Comparison of ENCODE assay signal across 11 cellular contexts in genomic region chr1:29736582-29737188, GRCh38.
DNase-seq lines count a peak whose midpoint lies in the region; ATAC-seq, FAIRE-seq and TF ChIP-seq lines count a peak whose summit lies in the region.
"Had no signal": no experiment of that assay in that cellular context is flagged by ENCODE, and none has a peak within 500 bp of the region (broad histone marks: within the 10 kb centered on the region; RNA-seq: fewer than 3 reads in every experiment).

No MANE protein-coding gene starts in this region.

- no peaks in the 10 kb centered on the region for H4K20me1 ChIP-seq in GM23338 (replicated peaks; ENCODE audit: insufficient read depth)

- H3K9me2 ChIP-seq in GM23338 (ENCODE audit: insufficient read depth): no peaks in the 10 kb centered on the region

- H3K36me3 Mint-ChIP-seq in GM23338 (ENCODE audit: low read depth) (no peaks in the 10 kb centered on the region), neural crest cell (ENCODE audit: low read depth) (no peaks in the 10 kb centered on the region)
- H3K36me3 Mint-ChIP-seq: IgD-negative memory B cell had no signal

- no peaks in the 10 kb centered on the region; the same call in 2 of the 3 replicates for H3K9me3 Mint-ChIP-seq in GM23338
- no peaks in the 10 kb centered on the region for H3K9me3 Mint-ChIP-seq in neural crest cell
- H3K9me3 Mint-ChIP-seq: IgD-negative memory B cell had no signal

- H3K27ac ChIP-seq in GM23338 (ENCODE audit: low read depth): no peak overlapping the region
- H3K27ac ChIP-seq: foreskin keratinocyte, skin epidermis, vagina had no signal

- H3K27me3 ChIP-seq in GM23338 (ENCODE audit: insufficient read depth) (no peaks in the 10 kb centered on the region), bronchial epithelial cell (ENCODE audit: control insufficient read depth, insufficient read depth, low read length) (peaks cover 1% of the 10 kb centered on the region)
- H3K27me3 ChIP-seq: vagina had no signal

- H3F3A ChIP-seq in GM23338 (replicated peaks; ENCODE audit: low read depth): no peaks in the 10 kb centered on the region

- H3K79me2 ChIP-seq in GM23338 (replicated peaks; ENCODE audit: insufficient read depth): no peaks in the 10 kb centered on the region

- H3K4me1 ChIP-seq in GM23338 (ENCODE audit: insufficient read depth): no peaks in the 10 kb centered on the region
- H3K4me1 ChIP-seq: foreskin keratinocyte, vagina had no signal

- FAIRE-seq in bronchial epithelial cell (lab: Jason Lieb, UNC): peak; percentile 82

- H3K4me1 Mint-ChIP-seq in GM23338 (no peaks in the 10 kb centered on the region; the same call in 2 of the 3 replicates), neural crest cell (no peaks in the 10 kb centered on the region)
- H3K4me1 Mint-ChIP-seq: IgD-negative memory B cell had no signal

- H3K36me3 ChIP-seq in GM23338 (ENCODE audit: insufficient read depth): no peaks in the 10 kb centered on the region
- H3K36me3 ChIP-seq in bronchial epithelial cell (ENCODE audit: control insufficient read depth, insufficient read depth, low read length): no peaks in the 10 kb centered on the region
- H3K36me3 ChIP-seq: vagina had no signal

- H3K27me3 Mint-ChIP-seq in GM23338 (ENCODE audit: insufficient read depth, low read depth, poor library complexity) (peaks cover 10% of the 10 kb centered on the region), neural crest cell (ENCODE audit: low read depth) (peaks cover 61% of the 10 kb centered on the region)

- TF ChIP-seq CTCF in GM23338 (conservative IDR thresholded peaks at IDR 0.05; ENCODE audit: low read depth in 2 of 2) (no peak), bronchial epithelial cell (IDR thresholded peaks at IDR 0.05; ENCODE audit: insufficient read depth, low read length, severe bottlenecking) (no peak), neural crest cell (conservative IDR thresholded peaks at IDR 0.05) (no peak)

- peak; percentile 58 for ATAC-seq in GM23338
- no peak for ATAC-seq in GM21423 (IDR thresholded peaks at IDR 0.05; ENCODE audit: unreplicated experiment)
- ATAC-seq: foreskin keratinocyte had no signal

- no peak overlapping the region for H3K4me3 Mint-ChIP-seq in GM23338
- no peak overlapping the region for H3K4me3 Mint-ChIP-seq in neural crest cell
- H3K4me3 Mint-ChIP-seq: IgD-negative memory B cell had no signal

- H3K27ac Mint-ChIP-seq in GM23338 (no peak overlapping the region), neural crest cell (ENCODE audit: unreplicated experiment) (no peak overlapping the region)
- H3K27ac Mint-ChIP-seq: IgD-negative memory B cell had no signal

- H3K4me3 ChIP-seq in GM23338: no peak overlapping the region
- H3K4me3 ChIP-seq in bronchial epithelial cell (ENCODE audit: low read depth, low read length): no peak overlapping the region
- H3K4me3 ChIP-seq: skin epidermis, vagina had no signal

- no peak overlapping the region for H3K4me2 ChIP-seq in GM23338

- DNase-seq in GM23338 (ENCODE audit: low spot score) (peak; percentile 89), NAMALWA (ENCODE audit: low spot score) (peak; percentile 33), bronchial epithelial cell (ENCODE audit: low read depth) (peak; percentile 40), neural crest cell (ENCODE audit: low read depth, low spot score) (peak; percentile 66), T-helper 1 cell (no peak), activated gamma-delta T cell treated with Interleukin-2 at 50 U/mL for 16 hours (no peak)

- no peak overlapping the region for H2AFZ ChIP-seq in GM23338

TF ChIP-seq in GM23338, 12 proteins besides CTCF, POLR2A, EP300 and RAD21:
- TF ChIP-seq ZNF462 (CRISPR knock-in tag; IDR thresholded peaks at IDR 0.05) (peak; percentile 86), REST (IDR thresholded peaks at IDR 0.05; ENCODE audit: unreplicated experiment) (peak; percentile 83), STAT1 (IDR thresholded peaks at IDR 0.05; ENCODE audit: unreplicated experiment) (no peak)

Comparison
In these comparisons a context has a peak if more than half of its experiments do, and no peak if none do; other contexts are left out.
1. DNase-seq: peak in GM23338 (single experiment), NAMALWA (single experiment), bronchial epithelial cell (single experiment) and neural crest cell (single experiment); none in T-helper 1 cell (0 of 5) and activated gamma-delta T cell treated with Interleukin-2 at 50 U/mL for 16 hours (single experiment).